In genomic region chr1:213585402-213585801, GRCh38 we compare ENCODE assay signal across 26 cellular contexts.
"Had no signal": no experiment of that assay in that cellular context is flagged by ENCODE, and none has a peak within 500 bp of the region (broad histone marks: within the 10 kb centered on the region; RNA-seq: fewer than 3 reads in every experiment).

No MANE protein-coding gene starts in this region.

- H3K27me3 ChIP-seq: esophagus muscularis mucosa, foreskin keratinocyte, heart left ventricle, right atrium auricular region, thyroid gland, upper lobe of right lung had no signal

- H3K4me1 Mint-ChIP-seq: immature natural killer cell; neural crest cell; stimulated activated naive CD8-positive, alpha-beta T cell treated with anti-CD3 and anti-CD28 coated beads, Interleukin-15, amount 100 ng/mL, for 72 hours had no signal

- H3K9me3 ChIP-seq: esophagus muscularis mucosa, heart left ventricle, right atrium auricular region, thyroid gland, upper lobe of right lung had no signal

- H3K27ac ChIP-seq: esophagus muscularis mucosa, foreskin keratinocyte, heart left ventricle, right atrium auricular region, thyroid gland, upper lobe of right lung, VCaP had no signal

- H3K4me1 ChIP-seq: esophagus muscularis mucosa, foreskin keratinocyte, heart left ventricle, right atrium auricular region, thyroid gland, upper lobe of right lung had no signal

- ATAC-seq: foreskin keratinocyte; left lobe of liver; naive thymus-derived CD4-positive, alpha-beta T cell; stimulated activated naive CD8-positive, alpha-beta T cell treated with anti-CD3 and anti-CD28 coated beads, Interleukin-15, amount 100 ng/mL, for 72 hours; upper lobe of right lung had no signal

- H3K4me3 Mint-ChIP-seq: activated naive CD8-positive, alpha-beta T cell; immature natural killer cell; naive thymus-derived CD4-positive, alpha-beta T cell; neural crest cell; stimulated activated naive CD8-positive, alpha-beta T cell treated with anti-CD3 and anti-CD28 coated beads, Interleukin-15, amount 100 ng/mL, for 72 hours had no signal

- H3K27ac Mint-ChIP-seq: activated naive CD8-positive, alpha-beta T cell; immature natural killer cell; naive thymus-derived CD4-positive, alpha-beta T cell; stimulated activated naive CD8-positive, alpha-beta T cell treated with anti-CD3 and anti-CD28 coated beads, Interleukin-15, amount 100 ng/mL, for 72 hours had no signal

- H3K36me3 ChIP-seq: esophagus muscularis mucosa, heart left ventricle, right atrium auricular region, thyroid gland, upper lobe of right lung had no signal

- H3K36me3 Mint-ChIP-seq: activated naive CD8-positive, alpha-beta T cell; immature natural killer cell; naive thymus-derived CD4-positive, alpha-beta T cell had no signal

- H3K4me3 ChIP-seq: esophagus muscularis mucosa, heart left ventricle, lung, right atrium auricular region, thyroid gland, upper lobe of right lung had no signal

- DNase-seq: activated CD4-positive, alpha-beta T cell treated with anti-CD3 and anti-CD28 coated beads for 48 hours; activated CD4-positive, alpha-beta T cell treated with anti-CD3 and anti-CD28 coated beads, Interleukin-2, amount 50 U/mL, for 48 hours; activated CD8-positive, alpha-beta memory T cell treated with anti-CD3 and anti-CD28 coated beads for 24 hours; activated effector memory CD4-positive, alpha-beta T cell treated with Interleukin-2 at 50 U/mL for 16 hours; activated naive CD4-positive, alpha-beta T cell treated with Interleukin-2 at 50 U/mL for 16 hours; anterior cingulate cortex; foreskin keratinocyte; heart left ventricle; hypothalamus; immature natural killer cell; kidney; naive thymus-derived CD4-positive, alpha-beta T cell; occipital lobe; stimulated activated CD4-positive, alpha-beta T cell treated with anti-CD3 and anti-CD28 coated beads, Interleukin-2, amount 100 ng/mL, for 48 hours; stimulated activated naive CD8-positive, alpha-beta T cell treated with anti-CD3 and anti-CD28 coated beads, Interleukin-15, amount 100 ng/mL, for 72 hours; substantia nigra; T-helper 9 cell; thyroid gland; upper lobe of right lung had no signal
